In genomic region chr5:177455036-177455660, GRCh38 we compare ENCODE assay signal across 8 cellular contexts. TPM values are rescaled to one million over a fixed set of nuclear protein-coding genes. Genes with fewer than 3 reads are reported as not detected.
DNase-seq lines count a peak whose midpoint lies in the region; ATAC-seq and TF ChIP-seq lines count a peak whose summit lies in the region.

No MANE protein-coding gene starts in this region.

- TF ChIP-seq CTCF in PC-9 (conservative IDR thresholded peaks at IDR 0.05) (peak; percentile 74), fibroblast of pulmonary artery (IDR thresholded peaks at IDR 0.05; ENCODE audit: low read length, missing control alignments) (peak; percentile 34), neural progenitor cell (IDR thresholded peaks at IDR 0.05) (peak; percentile 76)

- peak; percentile 52 for DNase-seq in DMS153 (lab: John Stamatoyannopoulos, UW)
- peak; percentile 62 to 92 for DNase-seq in PC-9
- DNase-seq in activated T-helper 1 cell treated with Interleukin-2 at 50 U/mL for 16 hours (ENCODE audit: low read depth), result peak; percentile 89
- peak; percentile 63 for DNase-seq in fibroblast of pulmonary artery (ENCODE audit: low read depth)
- peak; percentile 94 for DNase-seq in neural progenitor cell (ENCODE audit: low spot score)

- peaks cover 20% of the 10 kb centered on the region for H3K27me3 Mint-ChIP-seq in neural progenitor cell (ENCODE audit: insufficient read depth, low read depth)

- CTCF ChIA-PET in PC-9 (lab: Charles Lee), result interaction anchor here (0.5 to 2.1 kb wide), 15 partner anchors 19 to 574 kb away, joined by 3 to 9 read pairs (median 4); partner anchors contain the start of gene GRK6

- H3K27ac ChIP-seq in HUES6 (ENCODE audit: low read depth, low read length), result peak overlapping the region; percentile 87
- H3K27ac ChIP-seq in PC-9, result 0 out of 2 replicates have a peak overlapping the region, but pooled peaks have one; percentile 26
- peak overlapping the region; percentile 16 for H3K27ac ChIP-seq in neural progenitor cell
- peak overlapping the region; percentile 46 for H3K27ac ChIP-seq in subcutaneous abdominal adipose tissue (ENCODE audit: low read depth, low read length)

- H3K36me3 ChIP-seq in HUES6 (ENCODE audit: control insufficient read depth, insufficient read depth, low read length), result peaks cover 34% of the 10 kb centered on the region
- H3K36me3 ChIP-seq in PC-9 (ENCODE audit: low read depth), result peaks cover 5% of the 10 kb centered on the region; the same call in 1 of the 2 replicates
- H3K36me3 ChIP-seq in neural progenitor cell, result peaks cover 4% of the 10 kb centered on the region
- H3K36me3 ChIP-seq in subcutaneous abdominal adipose tissue (ENCODE audit: control insufficient read depth in 5 of 5, insufficient read depth in 5 of 5, low read length in 5 of 5), result peaks cover 0 to 23% (median 19%) of the 10 kb centered on the region in 5 donors

- peak overlapping the region; percentile 83 for H3K9ac ChIP-seq in HUES6 (ENCODE audit: low read length)
- no peak overlapping the region for H3K9ac ChIP-seq in neural progenitor cell
- peak overlapping the region in 4 of 5 donors; percentile 22 to 69 (median 46) for H3K9ac ChIP-seq in subcutaneous abdominal adipose tissue (ENCODE audit: low read length in 5 of 5)

- no peaks in the 10 kb centered on the region for H3K9me2 ChIP-seq in PC-9 (ENCODE audit: insufficient read depth)

- H3K4me1 Mint-ChIP-seq in neural progenitor cell, result peaks cover 46% of the 10 kb centered on the region

- H3K4me3 Mint-ChIP-seq in neural progenitor cell, result peak overlapping the region; percentile 76

- no peaks in the 10 kb centered on the region for H3K9me3 ChIP-seq in HUES6 (ENCODE audit: control insufficient read depth, insufficient read depth, low read depth, low read length)
- no peaks in the 10 kb centered on the region for H3K9me3 ChIP-seq in PC-9 (ENCODE audit: insufficient read depth, low read depth)
- H3K9me3 ChIP-seq in neural progenitor cell (ENCODE audit: low read depth), result no peaks in the 10 kb centered on the region
- no peaks in the 10 kb centered on the region for H3K9me3 ChIP-seq in subcutaneous abdominal adipose tissue (ENCODE audit: control insufficient read depth in 5 of 5, low read length in 5 of 5)

- ATAC-seq in GM21381 (IDR thresholded peaks at IDR 0.05; ENCODE audit: unreplicated experiment), result peak; percentile 46

- POLR2A ChIA-PET in PC-9 (lab: Charles Lee; ENCODE audit: unreplicated experiment), result interaction anchor here (0.6 to 0.7 kb wide), 4 partner anchors 17 to 92 kb away, joined by 3 to 5 read pairs (median 3); no protein-coding TSS in a partner anchor

- H3K4me2 ChIP-seq in PC-9, result peak overlapping the region; percentile 98
- peak overlapping the region; percentile 84 for H3K4me2 ChIP-seq in neural progenitor cell

- H4K20me1 ChIP-seq in PC-9 (ENCODE audit: insufficient read depth) (peaks cover 27% of the 10 kb centered on the region), neural progenitor cell (ENCODE audit: low read depth) (peaks cover 56% of the 10 kb centered on the region)

- BruUV-seq in PC-9 (replicated peaks; lab: Mats Ljungman, UMichigan), result no TSS peak

- H3K36me3 Mint-ChIP-seq in neural progenitor cell, result peaks cover 11% of the 10 kb centered on the region

- 0 out of 2 replicates have a peak, but pooled peaks cover 3% of the 10 kb centered on the region for H3K79me2 ChIP-seq in PC-9 (ENCODE audit: low read depth)
- H3K79me2 ChIP-seq in neural progenitor cell (ENCODE audit: low read depth), result peaks cover 11% of the 10 kb centered on the region

- H3K9me3 Mint-ChIP-seq in neural progenitor cell, result no peaks in the 10 kb centered on the region

- no peak overlapping the region for H3K27ac Mint-ChIP-seq in neural progenitor cell

- intact Hi-C loops in PC-9 (cut with micrococcal nuclease; ENCODE audit: unreplicated experiment), result loop anchor here (1.0 to 2.0 kb wide), 3 partner anchors 28 to 341 kb away; partner anchors contain the start of gene GRK6

- H3K4me3 ChIP-seq in HUES6 (ENCODE audit: low read depth, low read length) (peak overlapping the region; percentile 93), PC-9 (peak overlapping the region; percentile 77), fibroblast of pulmonary artery (replicated peaks; ENCODE audit: low read depth, low read length) (peak overlapping the region; percentile 46), neural progenitor cell (peak overlapping the region; percentile 57), subcutaneous abdominal adipose tissue (ENCODE audit: low read depth in 1 of 5, low read length in 5 of 5) (peak overlapping the region in 4 of 5 donors; percentile 57 to 76 (median 68))

- H3F3A ChIP-seq in PC-9 (ENCODE audit: insufficient read depth, low read depth) (peaks cover 21% of the 10 kb centered on the region; the same call in 1 of the 2 replicates), neural progenitor cell (ENCODE audit: low read depth) (peaks cover 64% of the 10 kb centered on the region)

- H3K27me3 ChIP-seq in HUES6 (ENCODE audit: control insufficient read depth, insufficient read depth, low read length) (peaks cover 14% of the 10 kb centered on the region), PC-9 (ENCODE audit: insufficient read depth, low read depth) (no peaks in the 10 kb centered on the region), neural progenitor cell (no peaks in the 10 kb centered on the region), subcutaneous abdominal adipose tissue (ENCODE audit: control insufficient read depth in 5 of 5, insufficient read depth in 4 of 5, low read length in 5 of 5) (peaks cover 18 to 26% (median 19%) of the 10 kb centered on the region in 5 donors)

- H3K4me1 ChIP-seq in HUES6 (ENCODE audit: control insufficient read depth, insufficient read depth, low read length), result peaks cover 31% of the 10 kb centered on the region
- 0 out of 2 replicates have a peak, but pooled peaks cover 5% of the 10 kb centered on the region for H3K4me1 ChIP-seq in PC-9 (replicated peaks; ENCODE audit: insufficient read depth)
- peaks cover 14% of the 10 kb centered on the region for H3K4me1 ChIP-seq in neural progenitor cell
- peaks cover 0 to 34% (median 33%) of the 10 kb centered on the region in 5 donors for H3K4me1 ChIP-seq in subcutaneous abdominal adipose tissue (ENCODE audit: control insufficient read depth in 5 of 5, insufficient read depth in 5 of 5, low read length in 5 of 5)

- H2AFZ ChIP-seq in PC-9, result peak overlapping the region; percentile 80
- no peak overlapping the region for H2AFZ ChIP-seq in neural progenitor cell (replicated peaks)

RNA-seq across cellular contexts. Expression of gene PRR7, which starts 8.5 kb away (rescaled TPM):
- total RNA-seq in PC-9 (2021), result 22.2 and 31.7 TPM in 2 replicates
- total RNA-seq in neural progenitor cell (ENCODE audit: low replicate concordance), result 4.5 and 31.7 TPM in 2 replicates

RNA-seq across cellular contexts. Expression of gene DBN1, which starts 18.3 kb away (rescaled TPM):
- 144 and 181 TPM in 2 replicates for total RNA-seq in PC-9 (2021)
- 113 and 338 TPM in 2 replicates for total RNA-seq in neural progenitor cell (ENCODE audit: low replicate concordance)

RNA-seq across cellular contexts. Expression of gene GRK6, which starts 28.7 kb away (rescaled TPM):
- total RNA-seq in PC-9 (2021), result 82.3 and 124 TPM in 2 replicates
- total RNA-seq in neural progenitor cell (ENCODE audit: low replicate concordance), result 24.0 and 50.6 TPM in 2 replicates

RNA-seq across cellular contexts. Expression of gene PDLIM7, which starts 42.3 kb away (rescaled TPM):
- total RNA-seq in PC-9 (2021) (167 and 202 TPM in 2 replicates), neural progenitor cell (ENCODE audit: low replicate concordance) (38.7 and 208 TPM in 2 replicates)

RNA-seq across cellular contexts. Expression of gene F12, which starts 45.8 kb away (rescaled TPM):
- 14.5 and 17.0 TPM in 2 replicates for total RNA-seq in PC-9 (2021)
- 2.0 TPM in 1 of 2 replicates, not detected in the other for total RNA-seq in neural progenitor cell (ENCODE audit: low replicate concordance)

Comparison
In these comparisons a context has a peak if more than half of its experiments do, and no peak if none do; other contexts are left out.
1. Peak in every context shown above with its lines: DNase-seq, ATAC-seq, H3K4me3 ChIP-seq and H3K27ac ChIP-seq.
2. H3K27ac ChIP-seq: peak in every context shown above with its lines; median percentile 87 in HUES6; 46 in subcutaneous abdominal adipose tissue; 26 in PC-9; 16 in neural progenitor cell.